ENCODE assay signal across 13 cellular contexts in genomic region chr12:117060236-117060926, GRCh38. TPM values are rescaled to one million over a fixed set of nuclear protein-coding genes. Genes with fewer than 3 reads are reported as not detected.
DNase-seq lines count a peak whose midpoint lies in the region; ATAC-seq and TF ChIP-seq lines count a peak whose summit lies in the region.
"Had no signal": no experiment of that assay in that cellular context is flagged by ENCODE, and none has a peak within 500 bp of the region (broad histone marks: within the 10 kb centered on the region; RNA-seq: fewer than 3 reads in every experiment).

No MANE protein-coding gene starts in this region.

- TF ChIP-seq CTCF in DND-41 (IDR thresholded peaks at IDR 0.05; ENCODE audit: borderline replicate concordance, extremely low read depth, low read length, poor library complexity, severe bottlenecking) (no peak), foreskin keratinocyte (conservative IDR thresholded peaks at IDR 0.05) (no peak)

- H3K9ac ChIP-seq in DND-41 (ENCODE audit: low read depth, low read length) (no peak overlapping the region), NT2/D1 (ENCODE audit: insufficient read length, low read depth) (peak overlapping the region; percentile 46)

- no peak for DNase-seq in DND-41
- DNase-seq in NT2/D1 (ENCODE audit: low read depth, low spot score): no peak
- DNase-seq in foreskin keratinocyte: no peak
- DNase-seq in natural killer cell treated with Interleukin-12 subunit alpha and Interleukin-12 subunit beta and Interleukin-15 and Interleukin-18, amount 100 ng/mL, for 72 hours (ENCODE audit: low spot score): no peak
- no peak for DNase-seq in activated effector memory CD4-positive, alpha-beta T cell treated with anti-CD3 and anti-CD28 coated beads, Interleukin-2, amount 50 U/mL, for 16 hours
- DNase-seq in stimulated activated CD4-positive, alpha-beta T cell treated with anti-CD3 and anti-CD28 coated beads, Interleukin-1b, Interleukin-23, amount 100 ng/mL, for 48 hours: no peak
- no peak for DNase-seq in pons (ENCODE audit: low spot score)
- no peak for DNase-seq in NCI-H446 treated with DMSO at 0.1 percent for 48 hours (lab: John Stamatoyannopoulos, UW)
- DNase-seq: amniotic stem cell, MG63, T-cell, uterus had no signal

- no peaks in the 10 kb centered on the region for H4K20me1 ChIP-seq in DND-41 (ENCODE audit: insufficient read depth, low read length)

- no peaks in the 10 kb centered on the region for H3K9me3 Mint-ChIP-seq in natural killer cell treated with Interleukin-12 subunit alpha and Interleukin-12 subunit beta and Interleukin-15 and Interleukin-18, amount 100 ng/mL, for 72 hours
- H3K9me3 Mint-ChIP-seq: mesothelial cell of epicardium, T-cell had no signal

- H3K79me2 ChIP-seq in DND-41 (ENCODE audit: insufficient read depth, low read length): peaks cover 14% of the 10 kb centered on the region

- no peaks in the 10 kb centered on the region for H3K27me3 Mint-ChIP-seq in natural killer cell treated with Interleukin-12 subunit alpha and Interleukin-12 subunit beta and Interleukin-15 and Interleukin-18, amount 100 ng/mL, for 72 hours
- H3K27me3 Mint-ChIP-seq: T-cell had no signal

- no peaks in the 10 kb centered on the region for H3K9me3 ChIP-seq in DND-41 (ENCODE audit: insufficient read depth, low read length, severe bottlenecking)
- no peaks in the 10 kb centered on the region for H3K9me3 ChIP-seq in NT2/D1 (ENCODE audit: insufficient read depth, low read length)
- H3K9me3 ChIP-seq: MG63, uterus had no signal

- H3K36me3 ChIP-seq in DND-41 (ENCODE audit: insufficient read depth, low read length) (peaks cover 24% of the 10 kb centered on the region), NT2/D1 (ENCODE audit: insufficient read depth, insufficient read length, low read length) (no peaks in the 10 kb centered on the region)
- H3K36me3 ChIP-seq: MG63, uterus had no signal

- H3K4me1 ChIP-seq in DND-41 (ENCODE audit: insufficient read depth, low read length): peaks cover 48% of the 10 kb centered on the region
- H3K4me1 ChIP-seq in NT2/D1 (ENCODE audit: insufficient read depth, insufficient read length): peaks cover 26% of the 10 kb centered on the region
- no peaks in the 10 kb centered on the region for H3K4me1 ChIP-seq in foreskin keratinocyte
- H3K4me1 ChIP-seq: uterus had no signal

- H3K4me3 ChIP-seq in DND-41 (ENCODE audit: low read depth in 1 of 2, low read length in 2 of 2) (no peak overlapping the region), NT2/D1 (ENCODE audit: insufficient read length, low read depth) (no peak overlapping the region)
- H3K4me3 ChIP-seq: MG63, uterus had no signal

- H3K27me3 ChIP-seq in DND-41 (ENCODE audit: insufficient read depth, low read length, poor library complexity) (no peaks in the 10 kb centered on the region), NT2/D1 (ENCODE audit: insufficient read depth, insufficient read length) (no peaks in the 10 kb centered on the region), foreskin keratinocyte (peaks cover 29% of the 10 kb centered on the region)
- H3K27me3 ChIP-seq: MG63, uterus had no signal

- peaks cover 44 to 57% of the 10 kb centered on the region in 2 donors for H3K4me1 Mint-ChIP-seq in natural killer cell treated with Interleukin-12 subunit alpha and Interleukin-12 subunit beta and Interleukin-15 and Interleukin-18, amount 100 ng/mL, for 72 hours (ENCODE audit: low read depth in 2 of 2)

- ATAC-seq in DND-41 (ENCODE audit: insufficient read depth, low read depth): no peak
- peak; percentile 34 for ATAC-seq in foreskin keratinocyte
- no peak for ATAC-seq in natural killer cell treated with Interleukin-12 subunit alpha and Interleukin-12 subunit beta and Interleukin-15 and Interleukin-18, amount 100 ng/mL, for 72 hours
- ATAC-seq: T-cell had no signal

- H3K27ac Mint-ChIP-seq in natural killer cell treated with Interleukin-12 subunit alpha and Interleukin-12 subunit beta and Interleukin-15 and Interleukin-18, amount 100 ng/mL, for 72 hours: peak overlapping the region; percentile 47 to 59
- H3K27ac Mint-ChIP-seq: mesothelial cell of epicardium, T-cell had no signal

- H2AFZ ChIP-seq in DND-41 (ENCODE audit: low read depth, low read length): no peak overlapping the region

- H3K4me2 ChIP-seq in DND-41 (ENCODE audit: insufficient read depth, low read length): no peak overlapping the region

- no peak overlapping the region for H3K4me3 Mint-ChIP-seq in natural killer cell treated with Interleukin-12 subunit alpha and Interleukin-12 subunit beta and Interleukin-15 and Interleukin-18, amount 100 ng/mL, for 72 hours
- H3K4me3 Mint-ChIP-seq: mesothelial cell of epicardium, T-cell had no signal

- H3K36me3 Mint-ChIP-seq in natural killer cell treated with Interleukin-12 subunit alpha and Interleukin-12 subunit beta and Interleukin-15 and Interleukin-18, amount 100 ng/mL, for 72 hours: no peaks in the 10 kb centered on the region
- H3K36me3 Mint-ChIP-seq: mesothelial cell of epicardium, T-cell had no signal

- H3K27ac ChIP-seq in DND-41 (ENCODE audit: low read length) (peak overlapping the region; percentile 98), foreskin keratinocyte (no peak overlapping the region)
- H3K27ac ChIP-seq: uterus had no signal

RNA-seq across cellular contexts. Expression of gene TESC, which starts 38.8 kb away (rescaled TPM):
- total RNA-seq in foreskin keratinocyte: not detected in 2 replicates
- 0.13 TPM in 1 of 2 replicates, not detected in the other for polyA plus RNA-seq in foreskin keratinocyte
- 10 to 100 TPM; 80.5 to 96.9 TPM for total RNA-seq in natural killer cell treated with Interleukin-12 subunit alpha and Interleukin-12 subunit beta and Interleukin-15 and Interleukin-18, amount 100 ng/mL, for 72 hours
- total RNA-seq: mesothelial cell of epicardium had no signal

Comparison
In these comparisons a context has a peak if more than half of its experiments do, and no peak if none do; other contexts are left out.
1. RNA of gene TESC, which starts 38.8 kb away (total RNA-seq): 80.5 to 96.9 TPM in natural killer cell treated with Interleukin-12 subunit alpha and Interleukin-12 subunit beta and Interleukin-15 and Interleukin-18, amount 100 ng/mL, for 72 hours; not detected in foreskin keratinocyte; every median in the first group is over 10 times any median in the second.